Comparison of ENCODE assay signal across 8 cellular contexts in the genomic region with DNA sequence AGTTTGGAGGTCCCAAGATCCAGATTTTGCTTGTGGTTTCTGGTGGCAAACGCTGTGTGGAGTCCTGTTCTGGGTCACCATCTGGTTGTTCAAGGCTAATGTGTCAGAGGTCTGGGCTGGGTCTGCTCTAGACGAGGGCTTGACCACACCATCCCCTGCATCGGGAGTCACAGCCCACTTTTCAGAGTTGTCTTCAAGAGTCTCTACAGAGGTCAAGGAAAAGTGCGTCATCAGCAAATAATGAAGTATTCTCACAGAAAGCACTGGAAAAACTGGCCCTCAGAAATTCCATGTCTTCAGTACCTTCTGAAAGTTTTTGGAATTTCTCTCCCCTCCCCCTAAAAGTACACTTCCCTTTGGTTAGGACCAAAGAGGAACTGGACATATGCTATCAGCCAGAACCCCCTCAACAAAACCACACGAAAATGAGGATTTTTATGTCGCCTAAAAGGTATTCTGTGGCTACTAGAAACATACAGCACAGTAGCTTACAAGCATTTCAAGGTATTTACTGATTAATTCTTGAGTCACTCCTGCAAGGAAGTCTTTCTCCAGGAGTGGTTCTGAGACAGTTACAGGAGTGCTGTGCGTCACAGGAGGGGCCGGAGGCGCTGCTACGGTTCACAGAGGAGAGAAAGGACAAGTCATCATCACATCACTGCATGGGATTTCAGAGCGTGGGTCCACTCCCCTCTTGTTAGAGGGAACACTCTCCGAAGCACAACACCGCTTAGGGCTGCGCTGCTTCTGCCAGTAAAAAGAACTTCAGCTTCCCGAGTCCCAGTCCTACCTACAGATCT. TPM values are rescaled to one million over a fixed set of nuclear protein-coding genes. Genes with fewer than 3 reads are reported as not detected.
DNase-seq lines count a peak whose midpoint lies in the region; ATAC-seq and TF ChIP-seq lines count a peak whose summit lies in the region.

No MANE protein-coding gene starts in this region.

- H3K27me3 ChIP-seq in HCT116 (ENCODE audit: insufficient read depth, low read length) = no peaks in the 10 kb centered on the region

- no peaks in the 10 kb centered on the region for H3K9me3 Mint-ChIP-seq in activated naive CD8-positive, alpha-beta T cell (ENCODE audit: low read depth)

- ATAC-seq in HCT116 (0 out of 2 replicates have a peak, but pooled peaks have one; percentile 14), HG02840 (IDR thresholded peaks at IDR 0.05; ENCODE audit: low FRiP score, unreplicated experiment) (no peak), HG03095 (IDR thresholded peaks at IDR 0.05; ENCODE audit: unreplicated experiment) (no peak)

- no TSS peak for BruUV-seq in HCT116 (replicated peaks; lab: Mats Ljungman, UMichigan)

- H3K36me3 Mint-ChIP-seq in activated naive CD8-positive, alpha-beta T cell = peaks cover 2% of the 10 kb centered on the region

- H3K4me3 Mint-ChIP-seq in activated naive CD8-positive, alpha-beta T cell = no peak overlapping the region

- H3K4me2 ChIP-seq in HCT116 (ENCODE audit: low read length) = no peak overlapping the region

- no peaks in the 10 kb centered on the region for H3K9me3 ChIP-seq in HCT116 (ENCODE audit: control insufficient read depth in 1 of 2, insufficient read depth in 1 of 2, low read depth in 1 of 2, low read length in 2 of 2)

- no peak for TF ChIP-seq RAD21 in HCT116 (IDR thresholded peaks at IDR 0.05; ENCODE audit: low read depth)

- CTCF ChIA-PET in HCT116 (lab: Charles Lee) = no interaction called here

- no peak overlapping the region for H2AFZ ChIP-seq in HCT116 (ENCODE audit: low read depth, low read length, poor library complexity, severe bottlenecking)

- no peak overlapping the region for H3K9ac ChIP-seq in HCT116 (ENCODE audit: low read length)

- peaks cover 18% of the 10 kb centered on the region for H3K4me1 Mint-ChIP-seq in activated naive CD8-positive, alpha-beta T cell (ENCODE audit: low read depth)

- no peak overlapping the region for H3K27ac ChIP-seq in HCT116 (ENCODE audit: low read depth, low read length)

- DNase-seq in AG09309 (ENCODE audit: low read depth) (peak; percentile 5), HCT116 (ENCODE audit: low read depth, low spot score) (no peak), medulla oblongata (ENCODE audit: extremely low spot score) (peak; percentile 23), mesenteric fat pad (ENCODE audit: low spot score) (no peak)
- no peak for DNase-seq in stimulated activated CD4-positive, alpha-beta T cell treated with anti-CD3 and anti-CD28 coated beads, Interleukin-2, amount 100 ng/mL, for 48 hours

- no peaks in the 10 kb centered on the region for H3K27me3 Mint-ChIP-seq in activated naive CD8-positive, alpha-beta T cell

- H3K4me3 ChIP-seq in AG09309 (ENCODE audit: control insufficient read depth, low read depth, low read length) (no peak overlapping the region), HCT116 (replicated peaks in 1 of 2; ENCODE audit: low read depth in 1 of 2, low read length in 2 of 2) (no peak overlapping the region)

- no peaks in the 10 kb centered on the region for H3K79me2 ChIP-seq in HCT116 (ENCODE audit: insufficient read depth, low read length)

- H3K9me2 ChIP-seq in HCT116 (ENCODE audit: insufficient read depth) = no peaks in the 10 kb centered on the region

- peak overlapping the region; percentile 51 for H3K27ac Mint-ChIP-seq in activated naive CD8-positive, alpha-beta T cell

- no peaks in the 10 kb centered on the region for H3K4me1 ChIP-seq in HCT116 (ENCODE audit: control insufficient read depth in 1 of 2, insufficient read depth in 2 of 2, low read length in 2 of 2)

- RAD21 ChIA-PET in HCT116 (lab: Charles Lee; ENCODE audit: low non-redundant PET in 1 of 2, low total read pairs in 2 of 2, uncharacterized antibody in 2 of 2, unreplicated experiment in 2 of 2) = no interaction called here

- H4K20me1 ChIP-seq in HCT116 (ENCODE audit: insufficient read depth) = no peaks in the 10 kb centered on the region

- POLR2A ChIA-PET in HCT116 (lab: Charles Lee) = no interaction called here

- H3K36me3 ChIP-seq in HCT116 (ENCODE audit: control insufficient read depth in 1 of 2, insufficient read depth in 2 of 2, low read length in 2 of 2) = peaks cover 45 to 59% of the 10 kb centered on the region in 2 experiments

- no peak for TF ChIP-seq CTCF in AG09309 (IDR thresholded peaks at IDR 0.05; ENCODE audit: control insufficient read depth, insufficient read depth, low read depth, low read length, missing control alignments)
- TF ChIP-seq CTCF in HCT116 (IDR thresholded peaks at IDR 0.05 in 2 of 3, conservative IDR thresholded peaks at IDR 0.05 in 1 of 3; ENCODE audit: borderline replicate concordance in 1 of 3, insufficient read depth in 1 of 3, low read depth in 2 of 3, low read length in 2 of 3) = no peak

- no peak for TF ChIP-seq POLR2A in HCT116 (IDR thresholded peaks at IDR 0.05; ENCODE audit: borderline replicate concordance, extremely low read depth, insufficient read depth, insufficient read length)

- intact Hi-C loops in HCT116 (cut with micrococcal nuclease) = no loop called here

TF ChIP-seq in HCT116, 20 proteins besides CTCF, POLR2A, EP300 and RAD21:
- TF ChIP-seq EZH2phosphoT487 (IDR thresholded peaks at IDR 0.05; ENCODE audit: borderline replicate concordance) = no peak
- TF ChIP-seq, protein P1, sequence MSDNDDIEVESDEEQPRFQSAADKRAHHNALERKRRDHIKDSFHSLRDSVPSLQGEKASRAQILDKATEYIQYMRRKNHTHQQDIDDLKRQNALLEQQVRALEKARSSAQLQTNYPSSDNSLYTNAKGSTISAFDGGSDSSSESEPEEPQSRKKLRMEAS (IDR thresholded peaks at IDR 0.05) = no peak
- no peak for TF ChIP-seq FOSL1 (IDR thresholded peaks at IDR 0.05; ENCODE audit: low read depth)
- TF ChIP-seq CEBPB (IDR thresholded peaks at IDR 0.05; ENCODE audit: low read depth) = no peak
- no peak for TF ChIP-seq ELF1 (IDR thresholded peaks at IDR 0.05; ENCODE audit: borderline replicate concordance, low read depth)
- TF ChIP-seq ATF3 (IDR thresholded peaks at IDR 0.05) = no peak
- no peak for TF ChIP-seq SIN3A (IDR thresholded peaks at IDR 0.05; ENCODE audit: low read depth)
- TF ChIP-seq SRF (IDR thresholded peaks at IDR 0.05; ENCODE audit: low read depth) = no peak
- TF ChIP-seq EGR1 (IDR thresholded peaks at IDR 0.05; ENCODE audit: low read depth) = no peak
- no peak for TF ChIP-seq REST (IDR thresholded peaks at IDR 0.05; ENCODE audit: low read depth)
TF ChIP-seq in HCT116: peak in this region for 0.

RNA-seq across cellular contexts. Expression of gene RAD52, which starts 35.4 kb away (rescaled TPM):
- 24.4 TPM for total RNA-seq in HCT116 (2021; ENCODE audit: unreplicated experiment)
- 12.8 and 16.9 TPM in 2 replicates for polyA plus RNA-seq in HCT116 (2012)
- 6.9 TPM for total RNA-seq in mesenteric fat pad

Comparison
In these comparisons a context has a peak if more than half of its experiments do, and no peak if none do; other contexts are left out.
1. DNase-seq: peak in AG09309 (single experiment) and medulla oblongata (single experiment); none in HCT116 (single experiment), mesenteric fat pad (single experiment) and stimulated activated CD4-positive, alpha-beta T cell treated with anti-CD3 and anti-CD28 coated beads, Interleukin-2, amount 100 ng/mL, for 48 hours (0 of 2).